In genomic region chr2:20416723-20417122, GRCh38 we compare ENCODE assay signal across 27 cellular contexts.
"Had no signal": no experiment of that assay in that cellular context is flagged by ENCODE, and none has a peak within 500 bp of the region (broad histone marks: within the 10 kb centered on the region; RNA-seq: fewer than 3 reads in every experiment).

No MANE protein-coding gene starts in this region.

- DNase-seq: activated CD4-positive, alpha-beta memory T cell treated with anti-CD3 and anti-CD28 coated beads, Interleukin-2, amount 10 ng/mL, durations not matched to agents 7 days and 5 days; activated CD4-positive, alpha-beta T cell treated with anti-CD3 and anti-CD28 coated beads for 1 hour; activated CD4-positive, alpha-beta T cell treated with anti-CD3 and anti-CD28 coated beads, Interleukin-2, amount 10 ng/mL, durations not matched to agents 7 days and 5 days; activated CD8-positive, alpha-beta memory T cell treated with anti-CD3 and anti-CD28 coated beads, Interleukin-2, amount 50 U/mL, for 48 hours; activated gamma-delta T cell treated with Interleukin-2 at 50 U/mL for 16 hours; activated naive CD8-positive, alpha-beta T cell treated with anti-CD3 and anti-CD28 coated beads, Interleukin-2, amount 50 U/mL, for 24 hours; activated T-cell treated with anti-CD3 and anti-CD28 coated beads, Interleukin-2, amount 50 U/mL, for 24 hours; amygdala; caudate nucleus; cortex of kidney; head of caudate nucleus; hippocampal formation; lower lobe of right lung; mesenchymal stem cell; naive thymus-derived CD8-positive, alpha-beta T cell; nucleus accumbens; pancreas; retina; sigmoid colon; small intestine; stimulated activated CD4-positive, alpha-beta T cell treated with anti-CD3 and anti-CD28 coated beads, Interleukin-4, amount 100 ng/mL, for 24 hours had no signal

- H3K4me3 ChIP-seq: gastroesophageal sphincter, lower lobe of right lung, pancreas, prostate gland, sigmoid colon, uterus had no signal

- H3K4me1 ChIP-seq: prostate gland had no signal

- H3K27me3 ChIP-seq: gastroesophageal sphincter, pancreas, sigmoid colon, uterus had no signal

- H3K36me3 ChIP-seq: gastroesophageal sphincter, lower lobe of right lung, pancreas, prostate gland, sigmoid colon, uterus had no signal

- H3K9me3 ChIP-seq: gastroesophageal sphincter, lower lobe of right lung, pancreas, prostate gland, sigmoid colon, uterus had no signal

- H3K27ac ChIP-seq: gastroesophageal sphincter, lower lobe of right lung, pancreas, prostate gland, sigmoid colon, uterus had no signal

- FAIRE-seq: endothelial cell of umbilical vein, pancreas, small intestine had no signal

- ATAC-seq: activated naive CD8-positive, alpha-beta T cell treated with anti-CD3 and anti-CD28 coated beads, Interleukin-2, amount 50 U/mL, for 24 hours; gastroesophageal sphincter; lower lobe of right lung; naive thymus-derived CD8-positive, alpha-beta T cell; pancreas; stimulated activated effector memory CD8-positive, alpha-beta T cell treated with anti-CD3 and anti-CD28 coated beads, Interleukin-12 subunit alpha, Interleukin-12 subunit beta, amount 100 ng/mL, for 72 hours; WTC11 had no signal
